Comparison of ENCODE assay signal across 15 cellular contexts in the genomic region with DNA sequence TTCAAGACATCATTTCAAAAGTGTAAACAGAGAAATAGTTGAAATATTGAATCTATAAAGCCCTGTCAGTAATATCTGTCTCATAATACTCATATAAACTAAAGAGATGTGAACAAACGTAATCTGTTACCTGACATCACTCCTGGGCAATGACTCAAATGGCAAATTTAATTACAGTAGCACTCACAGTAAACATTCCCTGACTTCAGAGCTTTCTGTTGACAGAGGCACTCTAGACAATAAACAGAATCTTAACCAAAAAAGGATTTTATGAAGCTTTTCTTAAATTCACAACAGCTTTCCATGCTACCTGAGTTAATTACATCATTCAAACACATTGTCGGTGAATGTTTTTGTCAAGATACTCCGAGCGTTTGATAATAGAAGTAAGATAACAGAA.
"Had no signal": no experiment of that assay in that cellular context is flagged by ENCODE, and none has a peak within 500 bp of the region (broad histone marks: within the 10 kb centered on the region; RNA-seq: fewer than 3 reads in every experiment).

No MANE protein-coding gene starts in this region.

- H3K36me3 ChIP-seq: heart left ventricle, suprapubic skin, WERI-Rb-1 had no signal

- FAIRE-seq: astrocyte, colon, endothelial cell of umbilical vein had no signal

- ATAC-seq: heart left ventricle; left colon; naive thymus-derived CD4-positive, alpha-beta T cell had no signal

- DNase-seq: activated CD4-positive, alpha-beta T cell treated with anti-CD3 and anti-CD28 coated beads, Interleukin-2, amount 10 ng/mL, durations not matched to agents 24 days and 14 days; activated naive CD4-positive, alpha-beta T cell treated with anti-CD3 and anti-CD28 coated beads for 36 hours; foreskin melanocyte; heart left ventricle; left colon; mammary epithelial cell; naive thymus-derived CD4-positive, alpha-beta T cell; stimulated activated CD4-positive, alpha-beta T cell treated with anti-CD3 and anti-CD28 coated beads, Interleukin-2, amount 100 ng/mL, for 48 hours; stimulated activated naive CD4-positive, alpha-beta T cell treated with Interleukin-2 at 50 U/mL for 16 hours; WERI-Rb-1 had no signal

- H3K27me3 ChIP-seq: heart left ventricle, suprapubic skin had no signal

- H3K4me1 ChIP-seq: parathyroid adenoma, suprapubic skin had no signal

- H3K4me3 ChIP-seq: heart left ventricle, suprapubic skin had no signal

- H3K27ac ChIP-seq: heart left ventricle, parathyroid adenoma, suprapubic skin, WERI-Rb-1 had no signal

- H3K9me3 ChIP-seq: heart left ventricle, suprapubic skin had no signal
